17 cellular contexts compared by ENCODE assay signal in the genomic region with DNA sequence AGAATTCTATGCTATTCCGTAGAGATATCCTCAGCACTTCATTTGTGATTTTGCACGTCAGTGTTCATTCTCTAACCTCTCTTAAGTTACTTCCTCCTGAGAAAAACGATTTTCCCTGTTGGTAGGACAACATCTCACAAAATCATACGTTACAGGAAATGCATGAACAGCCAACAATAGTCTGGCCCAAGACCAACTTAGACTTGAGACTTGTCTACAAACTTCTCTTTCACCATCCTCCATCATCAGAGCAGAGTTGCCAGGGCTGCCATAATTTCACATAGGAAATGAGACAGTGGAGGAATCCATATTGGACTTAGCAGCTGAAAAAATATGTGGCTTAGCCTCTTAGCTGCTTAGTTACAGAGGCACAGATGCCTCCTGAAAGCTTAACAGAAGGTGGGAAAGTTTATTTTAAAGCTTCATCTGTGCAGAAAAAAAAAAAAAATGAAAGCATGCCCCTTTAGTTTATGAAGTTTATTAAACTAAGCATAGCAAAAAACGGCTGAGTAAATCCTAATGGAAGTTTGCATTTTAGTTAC.
"Had no signal": no experiment of that assay in that cellular context is flagged by ENCODE, and none has a peak within 500 bp of the region (broad histone marks: within the 10 kb centered on the region; RNA-seq: fewer than 3 reads in every experiment).

No MANE protein-coding gene starts in this region.

- H3K9me3 ChIP-seq: body of pancreas, colonic mucosa, esophagus muscularis mucosa, ovary had no signal

- H3K9me3 Mint-ChIP-seq: activated CD4-positive, alpha-beta T cell treated with anti-CD3 and anti-CD28 coated beads, Interleukin-2, amount 10 ng/mL, durations not matched to agents 24 days and 14 days; activated naive CD8-positive, alpha-beta T cell treated with anti-CD3 and anti-CD28 coated beads for 36 hours; activated T-cell treated with anti-CD3 and anti-CD28 coated beads, Interleukin-2, amount 50 U/mL, for 72 hours had no signal

- H3K4me3 Mint-ChIP-seq: activated CD4-positive, alpha-beta T cell treated with anti-CD3 and anti-CD28 coated beads, Interleukin-2, amount 10 ng/mL, durations not matched to agents 24 days and 14 days; activated naive CD8-positive, alpha-beta T cell treated with anti-CD3 and anti-CD28 coated beads for 36 hours; activated T-cell treated with anti-CD3 and anti-CD28 coated beads, Interleukin-2, amount 50 U/mL, for 72 hours; stimulated activated memory B cell treated with anti-CD40 and anti-IgM and Interleukin-4, amounts not matched to agents 10 μg/mL and 1 μg/mL and 100 μg/mL, for 72 hours had no signal

- DNase-seq: activated CD4-positive, alpha-beta T cell treated with anti-CD3 and anti-CD28 coated beads, Interleukin-2, amount 10 ng/mL, durations not matched to agents 24 days and 14 days; activated CD4-positive, CD25-positive, alpha-beta regulatory T cell; activated CD8-positive, alpha-beta memory T cell treated with anti-CD3 and anti-CD28 coated beads, Interleukin-2, amount 50 U/mL, for 48 hours; activated naive CD8-positive, alpha-beta T cell treated with anti-CD3 and anti-CD28 coated beads for 36 hours; activated T-cell treated with anti-CD3 and anti-CD28 coated beads, Interleukin-2, amount 50 U/mL, for 72 hours; amygdala; body of pancreas; central memory CD4-positive, alpha-beta T cell; colonic mucosa; foreskin keratinocyte; head of caudate nucleus; kidney glomerular epithelial cell; ovary; stimulated activated CD4-positive, alpha-beta T cell treated with anti-CD3 and anti-CD28 coated beads, Interleukin-12 subunit alpha, Interleukin-12 subunit beta, amount 100 ng/mL, for 4 hours; stimulated activated CD4-positive, alpha-beta T cell treated with anti-CD3 and anti-CD28 coated beads, Interleukin-2, amount 100 ng/mL, for 48 hours had no signal

- H3K27me3 Mint-ChIP-seq: activated naive CD8-positive, alpha-beta T cell treated with anti-CD3 and anti-CD28 coated beads for 36 hours; stimulated activated memory B cell treated with anti-CD40 and anti-IgM and Interleukin-4, amounts not matched to agents 10 μg/mL and 1 μg/mL and 100 μg/mL, for 72 hours had no signal

- H3K4me3 ChIP-seq: body of pancreas, colonic mucosa, esophagus muscularis mucosa, ovary had no signal

- H3K27ac ChIP-seq: body of pancreas, colonic mucosa, esophagus muscularis mucosa, foreskin keratinocyte, ovary had no signal

- H3K27me3 ChIP-seq: body of pancreas, colonic mucosa, esophagus muscularis mucosa, foreskin keratinocyte, ovary had no signal

- ATAC-seq: activated T-cell treated with anti-CD3 and anti-CD28 coated beads, Interleukin-2, amount 50 U/mL, for 72 hours; body of pancreas; foreskin keratinocyte; stimulated activated memory B cell treated with anti-CD40 and anti-IgM and Interleukin-4, amounts not matched to agents 10 μg/mL and 1 μg/mL and 100 μg/mL, for 72 hours had no signal

- H3K36me3 ChIP-seq: colonic mucosa, esophagus muscularis mucosa, ovary had no signal

- H3K4me1 Mint-ChIP-seq: activated CD4-positive, alpha-beta T cell treated with anti-CD3 and anti-CD28 coated beads, Interleukin-2, amount 10 ng/mL, durations not matched to agents 24 days and 14 days; activated naive CD8-positive, alpha-beta T cell treated with anti-CD3 and anti-CD28 coated beads for 36 hours; stimulated activated memory B cell treated with anti-CD40 and anti-IgM and Interleukin-4, amounts not matched to agents 10 μg/mL and 1 μg/mL and 100 μg/mL, for 72 hours had no signal

- H3K27ac Mint-ChIP-seq: activated CD4-positive, alpha-beta T cell treated with anti-CD3 and anti-CD28 coated beads, Interleukin-2, amount 10 ng/mL, durations not matched to agents 24 days and 14 days; activated naive CD8-positive, alpha-beta T cell treated with anti-CD3 and anti-CD28 coated beads for 36 hours; activated T-cell treated with anti-CD3 and anti-CD28 coated beads, Interleukin-2, amount 50 U/mL, for 72 hours; stimulated activated memory B cell treated with anti-CD40 and anti-IgM and Interleukin-4, amounts not matched to agents 10 μg/mL and 1 μg/mL and 100 μg/mL, for 72 hours had no signal

- H3K36me3 Mint-ChIP-seq: activated naive CD8-positive, alpha-beta T cell treated with anti-CD3 and anti-CD28 coated beads for 36 hours; stimulated activated memory B cell treated with anti-CD40 and anti-IgM and Interleukin-4, amounts not matched to agents 10 μg/mL and 1 μg/mL and 100 μg/mL, for 72 hours had no signal

- H3K4me1 ChIP-seq: body of pancreas, colonic mucosa, esophagus muscularis mucosa, foreskin keratinocyte had no signal
